Comparison of ENCODE assay signal across 10 cellular contexts in genomic region chr12:65826513-65827171, GRCh38. TPM values are rescaled to one million over a fixed set of nuclear protein-coding genes. Genes with fewer than 3 reads are reported as not detected.
DNase-seq lines count a peak whose midpoint lies in the region; ATAC-seq and TF ChIP-seq lines count a peak whose summit lies in the region.
"Had no signal": no experiment of that assay in that cellular context is flagged by ENCODE, and none has a peak within 500 bp of the region (broad histone marks: within the 10 kb centered on the region; RNA-seq: fewer than 3 reads in every experiment).

No MANE protein-coding gene starts in this region.

- H3K9me3 Mint-ChIP-seq in activated naive CD8-positive, alpha-beta T cell treated with anti-CD3 and anti-CD28 coated beads, Interleukin-2, amount 50 U/mL, for 24 hours, result no peaks in the 10 kb centered on the region

- ATAC-seq in left cardiac atrium (no peak), HG02840 (IDR thresholded peaks at IDR 0.05; ENCODE audit: low FRiP score, unreplicated experiment) (no peak)
- no peak for ATAC-seq in activated naive CD8-positive, alpha-beta T cell treated with anti-CD3 and anti-CD28 coated beads, Interleukin-2, amount 50 U/mL, for 24 hours

- H3K36me3 ChIP-seq in cardiac muscle cell (no peaks in the 10 kb centered on the region), tibial nerve (no peaks in the 10 kb centered on the region)

- TF ChIP-seq CTCF in cardiac muscle cell (IDR thresholded peaks at IDR 0.05; ENCODE audit: low read depth, low read length), result no peak
- TF ChIP-seq CTCF in tibial nerve (IDR thresholded peaks at IDR 0.05), result no peak
- no peak for TF ChIP-seq CTCF in GM13976 (IDR thresholded peaks at IDR 0.05; ENCODE audit: borderline replicate concordance, control extremely low read depth, extremely low read depth, insufficient read depth, missing control alignments)

- no peaks in the 10 kb centered on the region for H3K36me3 Mint-ChIP-seq in activated naive CD8-positive, alpha-beta T cell treated with anti-CD3 and anti-CD28 coated beads, Interleukin-2, amount 50 U/mL, for 24 hours (ENCODE audit: low read depth)

- peak; percentile 9 to 59 for DNase-seq in cardiac muscle cell (ENCODE audit: low read depth in 1 of 2, low spot score in 1 of 2)
- DNase-seq in left cardiac atrium, result no peak
- DNase-seq in activated naive CD8-positive, alpha-beta T cell treated with anti-CD3 and anti-CD28 coated beads, Interleukin-2, amount 50 U/mL, for 24 hours, result no peak
- no peak for DNase-seq in tibial nerve (ENCODE audit: low spot score in 2 of 2)
- no peak for DNase-seq in GM13976 (ENCODE audit: low spot score)
- DNase-seq in superior temporal gyrus (ENCODE audit: extremely low spot score), result no peak

- no peak overlapping the region for H3K27ac Mint-ChIP-seq in activated naive CD8-positive, alpha-beta T cell treated with anti-CD3 and anti-CD28 coated beads, Interleukin-2, amount 50 U/mL, for 24 hours

- H3K4me1 ChIP-seq in cardiac muscle cell (ENCODE audit: low read depth) (peaks cover 25% of the 10 kb centered on the region), tibial nerve (peaks cover 0 to 44% (median 10%) of the 10 kb centered on the region in 4 donors)
- H3K4me1 ChIP-seq: parathyroid adenoma had no signal

- intact Hi-C loops in left cardiac atrium (cut with DNase I), result no loop called here

- H3K4me3 Mint-ChIP-seq in activated naive CD8-positive, alpha-beta T cell treated with anti-CD3 and anti-CD28 coated beads, Interleukin-2, amount 50 U/mL, for 24 hours, result peak overlapping the region; percentile 29

- no peak for TF ChIP-seq POLR2A in tibial nerve (IDR thresholded peaks at IDR 0.05)

- H3K27me3 ChIP-seq in cardiac muscle cell (no peaks in the 10 kb centered on the region), tibial nerve (peaks cover 0 to 71% of the 10 kb centered on the region in 2 donors)

- peak overlapping the region; percentile 93 for H3K4me3 ChIP-seq in cardiac muscle cell
- peak overlapping the region; percentile 84 for H3K4me3 ChIP-seq in iPS-18c (ENCODE audit: insufficient read depth, low read depth, low read length)
- H3K4me3 ChIP-seq in tibial nerve, result peak overlapping the region; percentile 43 to 73 (median 50)

- in situ Hi-C loops in GM13976 (cut with MboI; ENCODE audit: low sequenced_read_pairs, unreplicated experiment), result no loop called here

- no peaks in the 10 kb centered on the region for H3K9me3 ChIP-seq in cardiac muscle cell (ENCODE audit: low read depth)
- no peaks in the 10 kb centered on the region for H3K9me3 ChIP-seq in iPS-18c (ENCODE audit: control insufficient read depth, insufficient read depth, low read length)
- H3K9me3 ChIP-seq in tibial nerve, result no peaks in the 10 kb centered on the region

- peaks cover 28% of the 10 kb centered on the region for H3K4me1 Mint-ChIP-seq in activated naive CD8-positive, alpha-beta T cell treated with anti-CD3 and anti-CD28 coated beads, Interleukin-2, amount 50 U/mL, for 24 hours

- WGBS in tibial nerve, 2 donors, result 39 to 42% methylated on average over 13 of the region's 13 CpGs

- peaks cover 76% of the 10 kb centered on the region for H3K27me3 Mint-ChIP-seq in activated naive CD8-positive, alpha-beta T cell treated with anti-CD3 and anti-CD28 coated beads, Interleukin-2, amount 50 U/mL, for 24 hours

- no peak for TF ChIP-seq EP300 in tibial nerve (IDR thresholded peaks at IDR 0.05)

- H3K27ac ChIP-seq in cardiac muscle cell (peak overlapping the region; percentile 76), tibial nerve (peak overlapping the region in 1 of 4 donors; percentile 66)
- H3K27ac ChIP-seq: parathyroid adenoma had no signal

RNA-seq across cellular contexts. Expression of gene HMGA2, which starts 2.4 kb away (rescaled TPM):
- total RNA-seq in cardiac muscle cell (77.4 and 85.4 TPM in 2 replicates), left cardiac atrium (under 1 TPM in 1 of 2 donors, not detected in 1; 0.18 TPM), tibial nerve (1 to 10 TPM in 2 of 4 donors, under 1 TPM in 2; 0.42 to 1.7 (median 1.0) TPM)
- polyA plus RNA-seq in cardiac muscle cell, result 4.7 and 11.9 TPM in 2 replicates
- total RNA-seq: activated CD8-positive, alpha-beta memory T cell treated with anti-CD3 and anti-CD28 coated beads for 36 hours had no signal

Comparison
In these comparisons a context has a peak if more than half of its experiments do, and no peak if none do; other contexts are left out.
1. DNase-seq: peak in cardiac muscle cell (2 of 2); none in left cardiac atrium (single experiment), activated naive CD8-positive, alpha-beta T cell treated with anti-CD3 and anti-CD28 coated beads, Interleukin-2, amount 50 U/mL, for 24 hours (single experiment), tibial nerve (0 of 2), GM13976 (single experiment) and superior temporal gyrus (single experiment).
2. RNA of gene HMGA2, which starts 2.4 kb away (total RNA-seq): 77.4 to 85.4 TPM in cardiac muscle cell; 0.42 to 1.7 TPM in tibial nerve and 0.18 TPM in left cardiac atrium; every median in the first group is over 10 times any median in the second.
3. Peak in every context shown above with its lines, with median percentiles within 50 percentile points of each other: H3K4me3 ChIP-seq.